Comparison of ENCODE assay signal across 1 cellular context in genomic region chr19:19732579-19733501, GRCh38.
A peak's percentile ranks its signal among the peaks of the same experiment; 100 is the strongest.
TF ChIP-seq lines count a peak whose summit lies in the region.

TSS of gene ZNF14 (minus strand) at chr19:19733112. CDS start at chr19:19732958, 154 bp downstream.

TF ChIP-seq in HepG2, 621 proteins besides CTCF, POLR2A, EP300 and RAD21 (continued from another document and continues in another):
- TF ChIP-seq ZNF407 (CRISPR knock-in tag; IDR thresholded peaks at IDR 0.05; ENCODE audit: not compliant biosample characterization) (peak; percentile 71), HNRNPLL (IDR thresholded peaks at IDR 0.05; ENCODE audit: low read depth, low read length, poor library complexity, severe bottlenecking) (peak; percentile 84), SETDB1 (CRISPR knock-in tag; IDR thresholded peaks at IDR 0.05; ENCODE audit: borderline replicate concordance) (no peak), XRCC5 (optimal IDR thresholded peaks at IDR 0.05; ENCODE audit: low read length) (peak; percentile 20), CREB1 (IDR thresholded peaks at IDR 0.05) (0 out of 2 replicates have a peak, but pooled peaks have one; percentile 7), CREB1 (CRISPR knock-in tag; IDR thresholded peaks at IDR 0.05) (no peak), MIER2 (CRISPR knock-in tag; IDR thresholded peaks at IDR 0.05) (0 out of 2 replicates have a peak, but pooled peaks have one; percentile 13), SMARCC2 (IDR thresholded peaks at IDR 0.05) (no peak), ZNF788 (CRISPR knock-in tag; IDR thresholded peaks at IDR 0.05; ENCODE audit: borderline replicate concordance) (peak; percentile 62; the same call in 1 of the 2 replicates), ZNF879 (CRISPR knock-in tag; IDR thresholded peaks at IDR 0.05) (peak; percentile 73; the same call in 1 of the 2 replicates), GLMP (CRISPR knock-in tag; IDR thresholded peaks at IDR 0.05; ENCODE audit: borderline replicate concordance) (no peak), ZNF180 (CRISPR knock-in tag; IDR thresholded peaks at IDR 0.05; ENCODE audit: borderline replicate concordance, low read depth) (no peak), ZNF644 (CRISPR knock-in tag; IDR thresholded peaks at IDR 0.05; ENCODE audit: low read depth) (no peak), RFX3 (CRISPR knock-in tag; IDR thresholded peaks at IDR 0.05) (no peak), CC2D1A (CRISPR knock-in tag; IDR thresholded peaks at IDR 0.05) (no peak), CEBPB (IDR thresholded peaks at IDR 0.05; ENCODE audit: borderline replicate concordance, low read depth, low read length) (peak; percentile 92), KLF15 (CRISPR knock-in tag; IDR thresholded peaks at IDR 0.05; ENCODE audit: borderline replicate concordance) (no peak; the same call in 1 of the 2 replicates), MNT (IDR thresholded peaks at IDR 0.05) (no peak), GLI4 (CRISPR knock-in tag; IDR thresholded peaks at IDR 0.05; ENCODE audit: borderline replicate concordance) (peak; percentile 59; the same call in 1 of the 2 replicates), ZNF737 (CRISPR knock-in tag; IDR thresholded peaks at IDR 0.05; ENCODE audit: borderline replicate concordance) (no peak), ZKSCAN1 (IDR thresholded peaks at IDR 0.05; ENCODE audit: low read length) (no peak), THAP8 (CRISPR knock-in tag; IDR thresholded peaks at IDR 0.05; ENCODE audit: borderline replicate concordance) (no peak), ATM (IDR thresholded peaks at IDR 0.05; ENCODE audit: borderline replicate concordance) (no peak), HDAC2 (CRISPR knock-in tag; IDR thresholded peaks at IDR 0.05) (peak; percentile 41; the same call in 1 of the 2 replicates), PHF21A (CRISPR knock-in tag; IDR thresholded peaks at IDR 0.05) (no peak), PCBP2 (optimal IDR thresholded peaks at IDR 0.05; ENCODE audit: low read depth, low read length, poor library complexity, severe bottlenecking) (no peak), REST (IDR thresholded peaks at IDR 0.05; ENCODE audit: borderline replicate concordance in 1 of 2, low read depth in 1 of 2, low read length in 2 of 2) (no peak), MED13 (CRISPR knock-in tag; IDR thresholded peaks at IDR 0.05) (0 out of 2 replicates have a peak, but pooled peaks have one; percentile 19), ZNF503 (CRISPR knock-in tag; IDR thresholded peaks at IDR 0.05) (no peak), SP2 (CRISPR knock-in tag; IDR thresholded peaks at IDR 0.05) (peak; percentile 68), FLYWCH1 (CRISPR knock-in tag; IDR thresholded peaks at IDR 0.05) (no peak), HDAC6 (IDR thresholded peaks at IDR 0.05; ENCODE audit: low read depth, low read length) (no peak), ZBTB43 (CRISPR knock-in tag; conservative IDR thresholded peaks at IDR 0.05) (no peak; the same call in none of the 2 replicates)
